In genomic region chr22:43000441-43001175, GRCh38 we compare ENCODE assay signal across 9 cellular contexts.
DNase-seq lines count a peak whose midpoint lies in the region; ATAC-seq, FAIRE-seq and TF ChIP-seq lines count a peak whose summit lies in the region.
"Had no signal": no experiment of that assay in that cellular context is flagged by ENCODE, and none has a peak within 500 bp of the region (broad histone marks: within the 10 kb centered on the region; RNA-seq: fewer than 3 reads in every experiment).

No MANE protein-coding gene starts in this region.

- no peak for TF ChIP-seq CTCF in MM.1S (IDR thresholded peaks at IDR 0.05; ENCODE audit: low read length)

- no peaks in the 10 kb centered on the region for H3K36me3 ChIP-seq in MM.1S (replicated peaks; ENCODE audit: insufficient read depth, low read length)

- H3K9ac ChIP-seq in MM.1S (ENCODE audit: low read length): no peak overlapping the region

- H3F3A ChIP-seq in MM.1S (ENCODE audit: insufficient read depth, low read length): no peaks in the 10 kb centered on the region

- H3K4me1 ChIP-seq in MM.1S (ENCODE audit: low read length): 0 out of 2 replicates have a peak, but pooled peaks cover 6% of the 10 kb centered on the region

- H3K27me3 ChIP-seq in MM.1S (replicated peaks; ENCODE audit: insufficient read depth, low read length): no peaks in the 10 kb centered on the region

- H3K9me3 ChIP-seq in MM.1S (replicated peaks; ENCODE audit: insufficient read depth, low read length): no peaks in the 10 kb centered on the region

- DNase-seq in SIG-M5 treated with dmso at 0.1 percent for 504 hours (lab: John Stamatoyannopoulos, UW; ENCODE audit: unreplicated experiment): peak; percentile 65
- DNase-seq in SIG-M5 (lab: John Stamatoyannopoulos, UW): no peak
- DNase-seq in activated T-cell treated with anti-CD3 and anti-CD28 coated beads, Interleukin-2, amount 50 U/mL, for 48 hours: peak; percentile 61 to 73
- DNase-seq in iris pigment epithelial cell (ENCODE audit: low read depth): peak; percentile 62
- DNase-seq in stimulated activated naive CD8-positive, alpha-beta T cell treated with anti-CD3 and anti-CD28 coated beads, Interleukin-15, Interleukin-2, amounts not matched to agents 100 U/mL and 50 U/mL, for 24 hours: peak; percentile 48
- no peak for DNase-seq in MM.1S
- no peak for DNase-seq in SHP77 treated with DMSO at 0.1 percent for 48 hours (lab: John Stamatoyannopoulos, UW)
- no peak for DNase-seq in H54 (ENCODE audit: insufficient read length, low spot score)

- H3K79me2 ChIP-seq in MM.1S (ENCODE audit: low read length): peaks cover 48% of the 10 kb centered on the region

- no peak for TF ChIP-seq POLR2A in H54 (IDR thresholded peaks at IDR 0.05; ENCODE audit: low read depth, low read length)

- no peak overlapping the region for H3K4me3 ChIP-seq in MM.1S (ENCODE audit: low read length)

- ATAC-seq in stimulated activated naive CD8-positive, alpha-beta T cell treated with anti-CD3 and anti-CD28 coated beads, Interleukin-15, Interleukin-2, amounts not matched to agents 100 U/mL and 50 U/mL, for 24 hours: peak; percentile 72

- H3K27ac ChIP-seq in MM.1S (ENCODE audit: low read length): no peak overlapping the region
- H3K27ac ChIP-seq: 22Rv1 had no signal

- no peak overlapping the region for H2AFZ ChIP-seq in MM.1S (ENCODE audit: low read length)

- H3K9me2 ChIP-seq in MM.1S (replicated peaks; ENCODE audit: insufficient read depth, low read length): no peaks in the 10 kb centered on the region

- no peaks in the 10 kb centered on the region; the same call in none of the 2 replicates for H4K20me1 ChIP-seq in MM.1S (ENCODE audit: insufficient read depth, low read length)

- no peak for FAIRE-seq in H54 (lab: Jason Lieb, UNC)

- H3K4me2 ChIP-seq in MM.1S (ENCODE audit: low read depth, low read length): no peak overlapping the region

Comparison
In these comparisons a context has a peak if more than half of its experiments do, and no peak if none do; other contexts are left out.
1. DNase-seq: peak in SIG-M5 treated with dmso at 0.1 percent for 504 hours (single experiment), activated T-cell treated with anti-CD3 and anti-CD28 coated beads, Interleukin-2, amount 50 U/mL, for 48 hours (2 of 2), iris pigment epithelial cell (single experiment) and stimulated activated naive CD8-positive, alpha-beta T cell treated with anti-CD3 and anti-CD28 coated beads, Interleukin-15, Interleukin-2, amounts not matched to agents 100 U/mL and 50 U/mL, for 24 hours (single experiment); none in SIG-M5 (single experiment), MM.1S (single experiment), SHP77 treated with DMSO at 0.1 percent for 48 hours (single experiment) and H54 (single experiment).